Comparison of ENCODE assay signal across 9 cellular contexts in the genomic region with DNA sequence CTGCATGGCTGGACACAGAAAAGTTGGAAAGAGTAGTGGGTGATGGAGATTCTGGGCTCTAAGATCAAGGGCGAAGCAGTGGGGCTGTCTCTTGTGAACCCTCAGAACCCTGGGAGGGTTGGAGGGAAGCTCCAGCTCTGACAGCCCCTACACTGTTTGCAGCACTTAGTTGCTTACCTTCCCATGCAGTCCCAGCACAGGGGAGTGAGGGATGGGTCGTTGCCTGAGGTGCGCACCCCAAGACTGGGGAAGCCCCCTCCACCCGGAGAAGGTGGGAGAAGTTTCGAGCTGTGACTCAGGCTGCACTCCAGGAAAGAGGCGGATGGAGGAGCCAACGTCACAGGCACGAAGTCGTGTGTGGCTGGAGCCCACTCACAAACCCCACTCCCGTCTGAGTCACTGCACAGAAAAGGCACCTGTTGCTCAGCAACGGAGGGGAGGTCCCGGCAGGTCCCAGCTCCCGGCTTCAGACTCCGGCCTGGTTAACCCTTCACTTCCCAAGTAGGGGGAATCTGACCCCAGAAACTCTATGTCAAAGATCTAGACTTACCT.
DNase-seq lines count a peak whose midpoint lies in the region; TF ChIP-seq lines count a peak whose summit lies in the region.
"Had no signal": no experiment of that assay in that cellular context is flagged by ENCODE, and none has a peak within 500 bp of the region (broad histone marks: within the 10 kb centered on the region; RNA-seq: fewer than 3 reads in every experiment).

No MANE protein-coding gene starts in this region.

- in situ Hi-C loops in GM13977 (cut with MboI; ENCODE audit: low pct_unique_long_range_greater_than_20kb, low sequenced_read_pairs, unreplicated experiment) = no loop called here

- H3K9me3 ChIP-seq in esophagus muscularis mucosa (peaks cover 0 to 17% (median 3%) of the 10 kb centered on the region in 4 donors), ovary (no peaks in the 10 kb centered on the region), ascending aorta (no peaks in the 10 kb centered on the region)

- H3K4me1 ChIP-seq in esophagus muscularis mucosa (peaks cover 0 to 4% (median 0%) of the 10 kb centered on the region in 4 donors), ovary (ENCODE audit: insufficient read depth) (no peaks in the 10 kb centered on the region), ascending aorta (no peaks in the 10 kb centered on the region)

- intact Hi-C loops in esophagus muscularis mucosa (cut with DNase I) (no loop called here), ovary (cut with DNase I) (no loop called here), ascending aorta (cut with DNase I) (no loop called here)

- H3K27me3 ChIP-seq in esophagus muscularis mucosa = peaks cover 0 to 36% (median 0%) of the 10 kb centered on the region in 4 donors
- no peaks in the 10 kb centered on the region for H3K27me3 ChIP-seq in ovary
- no peaks in the 10 kb centered on the region for H3K27me3 ChIP-seq in ascending aorta

- H3K27ac ChIP-seq in esophagus muscularis mucosa (replicated peaks in 1 of 4) = no peak overlapping the region
- no peak overlapping the region for H3K27ac ChIP-seq in ovary
- no peak overlapping the region for H3K27ac ChIP-seq in ascending aorta

- H3K4me3 ChIP-seq in esophagus muscularis mucosa = no peak overlapping the region
- H3K4me3 ChIP-seq in ovary = no peak overlapping the region
- H3K4me3 ChIP-seq in ascending aorta = no peak overlapping the region

- DNase-seq in GM13977 (ENCODE audit: low spot score) (peak; percentile 27), esophagus muscularis mucosa (ENCODE audit: extremely low spot score) (peak; percentile 81), NCI-H446 treated with DMSO at 0.1 percent for 48 hours (lab: John Stamatoyannopoulos, UW) (no peak), COR-L47 (lab: John Stamatoyannopoulos, UW) (no peak), ovary (no peak), ascending aorta (ENCODE audit: low spot score in 2 of 2) (no peak)
- peak; percentile 83 for DNase-seq in activated CD4-positive, alpha-beta T cell treated with anti-CD3 and anti-CD28 coated beads for 48 hours
- peak; percentile 85 for DNase-seq in stimulated activated CD4-positive, alpha-beta T cell treated with anti-CD3 and anti-CD28 coated beads, Interleukin-15, amount 100 ng/mL, for 24 hours
- DNase-seq: natural killer cell had no signal

- TF ChIP-seq EP300 in esophagus muscularis mucosa (IDR thresholded peaks at IDR 0.05) (no peak), ovary (IDR thresholded peaks at IDR 0.05) (no peak)

- 7% methylated on average over 13 of the region's 14 CpGs for WGBS in esophagus muscularis mucosa
- 3 to 4% (median 4%) methylated on average over 14 of the region's 14 CpGs for WGBS in ovary, 3 donors

- H3K36me3 ChIP-seq in esophagus muscularis mucosa = no peaks in the 10 kb centered on the region
- no peaks in the 10 kb centered on the region for H3K36me3 ChIP-seq in ovary
- no peaks in the 10 kb centered on the region for H3K36me3 ChIP-seq in ascending aorta

- TF ChIP-seq CTCF in GM13977 (IDR thresholded peaks at IDR 0.05; ENCODE audit: extremely low read depth, insufficient read depth, missing control alignments) (no peak), esophagus muscularis mucosa (IDR thresholded peaks at IDR 0.05) (no peak), ovary (IDR thresholded peaks at IDR 0.05) (no peak), ascending aorta (IDR thresholded peaks at IDR 0.05) (no peak)

- TF ChIP-seq POLR2A in esophagus muscularis mucosa (IDR thresholded peaks at IDR 0.05; ENCODE audit: low read depth) (no peak), ovary (IDR thresholded peaks at IDR 0.05) (no peak)

Comparison
In these comparisons a context has a peak if more than half of its experiments do, and no peak if none do; other contexts are left out.
1. DNase-seq: peak in GM13977 (single experiment), activated CD4-positive, alpha-beta T cell treated with anti-CD3 and anti-CD28 coated beads for 48 hours (single experiment), esophagus muscularis mucosa (single experiment) and stimulated activated CD4-positive, alpha-beta T cell treated with anti-CD3 and anti-CD28 coated beads, Interleukin-15, amount 100 ng/mL, for 24 hours (single experiment); none in NCI-H446 treated with DMSO at 0.1 percent for 48 hours (single experiment), COR-L47 (single experiment), ovary (0 of 5) and ascending aorta (0 of 2).